In the genomic region with DNA sequence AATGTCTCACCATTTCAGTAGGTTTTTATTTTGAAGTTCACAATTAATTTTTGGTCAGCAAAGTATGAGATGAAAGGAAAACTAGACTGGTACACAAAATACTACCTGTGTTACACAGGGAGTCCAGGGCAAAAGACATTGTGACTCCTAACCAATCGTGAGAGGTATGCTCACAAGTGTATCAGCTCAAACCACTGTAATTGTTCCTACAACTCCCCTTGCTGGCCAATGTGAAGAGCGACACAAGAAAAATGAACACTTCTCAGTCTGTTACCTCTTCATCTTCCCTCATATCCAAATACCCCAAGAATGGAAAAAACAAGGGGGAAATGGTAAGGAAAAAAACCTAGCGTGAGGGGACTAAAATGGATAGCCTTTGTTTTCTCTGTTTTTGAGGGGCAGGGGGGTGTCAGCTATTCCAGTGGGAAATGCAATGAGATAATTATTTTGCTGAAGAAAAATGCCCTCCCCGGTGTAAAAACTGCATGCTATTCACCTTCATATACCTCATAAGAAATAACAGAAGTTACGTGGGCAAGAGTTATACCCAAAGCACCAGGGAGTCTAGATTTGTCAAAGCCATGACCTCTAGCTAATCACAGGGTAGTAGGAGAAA, we compare ENCODE assay signal across 8 cellular contexts. TPM values are rescaled to one million over a fixed set of nuclear protein-coding genes. Genes with fewer than 3 reads are reported as not detected.
DNase-seq lines count a peak whose midpoint lies in the region; ATAC-seq, FAIRE-seq and TF ChIP-seq lines count a peak whose summit lies in the region.

No MANE protein-coding gene starts in this region.

- H3K36me3 ChIP-seq in HepG2 (replicated peaks in 1 of 2; ENCODE audit: control insufficient read depth in 1 of 2, insufficient read depth in 2 of 2, low read length in 2 of 2) = no peaks in the 10 kb centered on the region

- CTCF ChIA-PET in HepG2 (lab: Yijun Ruan, JAX; ENCODE audit: low intra/inter-chr PET ratio, low total read pairs) = no interaction called here

- no peaks in the 10 kb centered on the region; a peak in 1 of 5 replicates for H3K27me3 ChIP-seq in HepG2 (ENCODE audit: control insufficient read depth in 1 of 2, insufficient read depth in 2 of 2, low read length in 2 of 2)

- intact Hi-C loops in HepG2 (cut with micrococcal nuclease; ENCODE audit: unreplicated experiment) = loop anchor here (1.0 kb wide), 1 partner anchor 168 kb away; no protein-coding TSS in a partner anchor
- intact Hi-C loops in posterior vena cava (cut with DNase I) = no loop called here

- H3K4me2 ChIP-seq in HepG2 (ENCODE audit: low read depth, low read length) = no peak overlapping the region

- no peak overlapping the region for H3K4me3 ChIP-seq in HepG2 (replicated peaks in 1 of 3; ENCODE audit: insufficient read depth in 1 of 3, low read depth in 2 of 3, low read length in 3 of 3)

- no peaks in the 10 kb centered on the region for H3K79me2 ChIP-seq in HepG2 (ENCODE audit: insufficient read depth, low read length)

- no peak overlapping the region for H2AFZ ChIP-seq in HepG2 (ENCODE audit: low read length)

- H3K9me3 ChIP-seq in HepG2 (ENCODE audit: low read length) = no peaks in the 10 kb centered on the region

- peak; percentile 56 for TF ChIP-seq RAD21 in HepG2 (CRISPR knock-in tag; IDR thresholded peaks at IDR 0.05)

- H4K20me1 ChIP-seq in HepG2 (ENCODE audit: insufficient read depth, low read length) = no peaks in the 10 kb centered on the region

- no TSS peak for BruUV-seq in HepG2 (replicated peaks; lab: Mats Ljungman, UMichigan)

- DNase-seq in AG08395 (ENCODE audit: low spot score) = peak; percentile 45
- no peak for DNase-seq in GM12891 (ENCODE audit: insufficient read length, low spot score)
- peak; percentile 48 to 84 for DNase-seq in NCI-H2081 (lab: John Stamatoyannopoulos, UW)
- DNase-seq in amniotic epithelial cell (ENCODE audit: low read depth) = peak; percentile 75
- peak; percentile 44 for DNase-seq in HepG2 (ENCODE audit: low spot score)
- DNase-seq in NK-92 treated with Interleukin-12 subunit alpha and Interleukin-12 subunit beta, amount 100 ng/mL, for 24 hours (lab: John Stamatoyannopoulos, UW) = no peak
- DNase-seq in posterior vena cava (ENCODE audit: low spot score) = no peak

- TF ChIP-seq POLR2A in GM12891 (IDR thresholded peaks at IDR 0.05; ENCODE audit: low read depth, low read length) = no peak
- TF ChIP-seq POLR2A in HepG2 (IDR thresholded peaks at IDR 0.05; ENCODE audit: insufficient read depth in 1 of 2, low read depth in 2 of 2, low read length in 2 of 2) = no peak

- H3K9ac ChIP-seq in HepG2 (ENCODE audit: insufficient read depth, low read depth, low read length) = no peak overlapping the region

- no peaks in the 10 kb centered on the region for H3K4me1 ChIP-seq in HepG2 (ENCODE audit: insufficient read depth, low read length)

- FAIRE-seq in GM12891 (lab: Jason Lieb, UNC) = peak; percentile 98
- peak; percentile 64 for FAIRE-seq in HepG2 (lab: Jason Lieb, UNC)

- WGBS in HepG2 (ENCODE audit: low lambda C conversion rate) = 10% methylated on average over 5 of the region's 5 CpGs

- TF ChIP-seq EP300 in HepG2 (IDR thresholded peaks at IDR 0.05; ENCODE audit: low read depth in 2 of 2, low read length in 2 of 2) (no peak), HepG2 (CRISPR knock-in tag; IDR thresholded peaks at IDR 0.05; ENCODE audit: borderline replicate concordance) (no peak)

- in situ Hi-C loops in HepG2 (cut with HindIII; ENCODE audit: extremely low pct_ligation_motif_present, low pct_unique_long_range_greater_than_20kb) = no loop called here

- POLR2A ChIA-PET in HepG2 (lab: Yijun Ruan, JAX) = no interaction called here

- peak; percentile 54 for ATAC-seq in HG02852 (IDR thresholded peaks at IDR 0.05; ENCODE audit: unreplicated experiment)
- peak; percentile 88 for ATAC-seq in HepG2

- peak; percentile 79 for TF ChIP-seq CTCF in HepG2 (CRISPR knock-in tag; IDR thresholded peaks at IDR 0.05)

- no peak overlapping the region for H3K27ac ChIP-seq in HepG2 (ENCODE audit: extremely low read length, insufficient read depth, low read length)

TF ChIP-seq in GM12891, 5 proteins besides CTCF, POLR2A, EP300 and RAD21:
- TF ChIP-seq POU2F2 (IDR thresholded peaks at IDR 0.05; ENCODE audit: low read depth, low read length) (no peak), POLR2AphosphoS5 (IDR thresholded peaks at IDR 0.05; ENCODE audit: low read depth, low read length) (no peak)

TF ChIP-seq in HepG2, 621 proteins besides CTCF, POLR2A, EP300 and RAD21 (continues in another document):
- TF ChIP-seq PHB2 (IDR thresholded peaks at IDR 0.05; ENCODE audit: partially characterized antibody) = no peak
- no peak for TF ChIP-seq RBAK (CRISPR knock-in tag; IDR thresholded peaks at IDR 0.05)
- TF ChIP-seq MED1 (CRISPR knock-in tag; IDR thresholded peaks at IDR 0.05) = no peak
- no peak for TF ChIP-seq GFI1 (CRISPR knock-in tag; IDR thresholded peaks at IDR 0.05; ENCODE audit: borderline replicate concordance)
- TF ChIP-seq, protein P1, sequence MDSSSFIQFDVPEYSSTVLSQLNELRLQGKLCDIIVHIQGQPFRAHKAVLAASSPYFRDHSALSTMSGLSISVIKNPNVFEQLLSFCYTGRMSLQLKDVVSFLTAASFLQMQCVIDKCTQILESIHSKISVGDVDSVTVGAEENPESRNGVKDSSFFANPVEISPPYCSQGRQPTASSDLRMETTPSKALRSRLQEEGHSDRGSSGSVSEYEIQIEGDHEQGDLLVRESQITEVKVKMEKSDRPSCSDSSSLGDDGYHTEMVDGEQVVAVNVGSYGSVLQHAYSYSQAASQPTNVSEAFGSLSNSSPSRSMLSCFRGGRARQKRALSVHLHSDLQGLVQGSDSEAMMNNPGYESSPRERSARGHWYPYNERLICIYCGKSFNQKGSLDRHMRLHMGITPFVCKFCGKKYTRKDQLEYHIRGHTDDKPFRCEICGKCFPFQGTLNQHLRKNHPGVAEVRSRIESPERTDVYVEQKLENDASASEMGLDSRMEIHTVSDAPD (CRISPR knock-in tag; IDR thresholded peaks at IDR 0.05) = no peak
- TF ChIP-seq, protein P2, sequence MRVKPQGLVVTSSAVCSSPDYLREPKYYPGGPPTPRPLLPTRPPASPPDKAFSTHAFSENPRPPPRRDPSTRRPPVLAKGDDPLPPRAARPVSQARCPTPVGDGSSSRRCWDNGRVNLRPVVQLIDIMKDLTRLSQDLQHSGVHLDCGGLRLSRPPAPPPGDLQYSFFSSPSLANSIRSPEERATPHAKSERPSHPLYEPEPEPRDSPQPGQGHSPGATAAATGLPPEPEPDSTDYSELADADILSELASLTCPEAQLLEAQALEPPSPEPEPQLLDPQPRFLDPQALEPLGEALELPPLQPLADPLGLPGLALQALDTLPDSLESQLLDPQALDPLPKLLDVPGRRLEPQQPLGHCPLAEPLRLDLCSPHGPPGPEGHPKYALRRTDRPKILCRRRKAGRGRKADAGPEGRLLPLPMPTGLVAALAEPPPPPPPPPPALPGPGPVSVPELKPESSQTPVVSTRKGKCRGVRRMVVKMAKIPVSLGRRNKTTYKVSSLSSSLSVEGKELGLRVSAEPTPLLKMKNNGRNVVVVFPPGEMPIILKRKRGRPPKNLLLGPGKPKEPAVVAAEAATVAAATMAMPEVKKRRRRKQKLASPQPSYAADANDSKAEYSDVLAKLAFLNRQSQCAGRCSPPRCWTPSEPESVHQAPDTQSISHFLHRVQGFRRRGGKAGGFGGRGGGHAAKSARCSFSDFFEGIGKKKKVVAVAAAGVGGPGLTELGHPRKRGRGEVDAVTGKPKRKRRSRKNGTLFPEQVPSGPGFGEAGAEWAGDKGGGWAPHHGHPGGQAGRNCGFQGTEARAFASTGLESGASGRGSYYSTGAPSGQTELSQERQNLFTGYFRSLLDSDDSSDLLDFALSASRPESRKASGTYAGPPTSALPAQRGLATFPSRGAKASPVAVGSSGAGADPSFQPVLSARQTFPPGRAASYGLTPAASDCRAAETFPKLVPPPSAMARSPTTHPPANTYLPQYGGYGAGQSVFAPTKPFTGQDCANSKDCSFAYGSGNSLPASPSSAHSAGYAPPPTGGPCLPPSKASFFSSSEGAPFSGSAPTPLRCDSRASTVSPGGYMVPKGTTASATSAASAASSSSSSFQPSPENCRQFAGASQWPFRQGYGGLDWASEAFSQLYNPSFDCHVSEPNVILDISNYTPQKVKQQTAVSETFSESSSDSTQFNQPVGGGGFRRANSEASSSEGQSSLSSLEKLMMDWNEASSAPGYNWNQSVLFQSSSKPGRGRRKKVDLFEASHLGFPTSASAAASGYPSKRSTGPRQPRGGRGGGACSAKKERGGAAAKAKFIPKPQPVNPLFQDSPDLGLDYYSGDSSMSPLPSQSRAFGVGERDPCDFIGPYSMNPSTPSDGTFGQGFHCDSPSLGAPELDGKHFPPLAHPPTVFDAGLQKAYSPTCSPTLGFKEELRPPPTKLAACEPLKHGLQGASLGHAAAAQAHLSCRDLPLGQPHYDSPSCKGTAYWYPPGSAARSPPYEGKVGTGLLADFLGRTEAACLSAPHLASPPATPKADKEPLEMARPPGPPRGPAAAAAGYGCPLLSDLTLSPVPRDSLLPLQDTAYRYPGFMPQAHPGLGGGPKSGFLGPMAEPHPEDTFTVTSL (CRISPR knock-in tag; IDR thresholded peaks at IDR 0.05; ENCODE audit: borderline replicate concordance) = no peak

RNA-seq across cellular contexts. Expression of a gene that starts 30.6 kb away (rescaled TPM):
- 0.24 TPM for polyA plus RNA-seq in GM12891 (2012; ENCODE audit: low read depth, missing spikeins)
- total RNA-seq in HepG2 (2016; rRNA removed; fragmentation: Illumina TruSeq; extraction: Trizol) (not detected in 2 replicates), posterior vena cava (under 1 TPM; 0.52 to 0.65 TPM)
- not detected in 2 replicates for total RNA-seq in HepG2 (2016; cell fraction: cytosol; rRNA removed; fragmentation: Illumina TruSeq; extraction: Trizol; ENCODE audit: low read depth)
- total RNA-seq in HepG2 (2016; cell fraction: insoluble cytoplasmic fraction; rRNA removed; fragmentation: Illumina TruSeq; extraction: Trizol) = 0.09 and 0.10 TPM in 2 replicates
- total RNA-seq in HepG2 (2016; cell fraction: membrane; rRNA removed; fragmentation: Illumina TruSeq; extraction: Trizol) = 0.09 TPM in 1 of 2 replicates, not detected in the other
- not detected in 2 replicates for total RNA-seq in HepG2 (2016; cell fraction: nucleus; rRNA removed; fragmentation: Illumina TruSeq; extraction: Trizol)
- polyA plus RNA-seq in HepG2 (2011; rRNA removed) = 0.05 and 0.07 TPM in 2 replicates
- 0.04 TPM in 2 replicates for polyA plus RNA-seq in HepG2 (2011; cell fraction: cytosol; rRNA removed)
- 0.05 and 0.14 TPM in 2 replicates for polyA plus RNA-seq in HepG2 (2011; cell fraction: nucleus; rRNA removed)
- 0.12 and 0.21 TPM in 2 replicates for polyA plus RNA-seq in HepG2 (2012)
- polyA plus RNA-seq in HepG2 (2016; cell fraction: cytosol; fragmentation: Illumina TruSeq; extraction: Trizol; ENCODE audit: low read depth) = not detected in 2 replicates
- polyA plus RNA-seq in HepG2 (2016; cell fraction: insoluble cytoplasmic fraction; fragmentation: Illumina TruSeq; extraction: Trizol; ENCODE audit: low read depth) = not detected in 2 replicates
- not detected in 2 replicates for polyA plus RNA-seq in HepG2 (2016; cell fraction: membrane; fragmentation: Illumina TruSeq; extraction: Trizol; ENCODE audit: low read depth)
- polyA plus RNA-seq in HepG2 (2016; cell fraction: nucleus; fragmentation: Illumina TruSeq; extraction: Trizol; ENCODE audit: insufficient read depth, low read depth) = not detected in 2 replicates
- polyA minus RNA-seq in HepG2 (2011; rRNA and poly(A)+ RNA removed; ENCODE audit: low replicate concordance) = 0.08 TPM in 1 of 2 replicates, not detected in the other
- polyA minus RNA-seq in HepG2 (2011; cell fraction: cytosol; rRNA and poly(A)+ RNA removed) = not detected in 2 replicates
- polyA minus RNA-seq in HepG2 (2011; cell fraction: nucleus; rRNA and poly(A)+ RNA removed) = not detected in 2 replicates

Comparison
In these comparisons a context has a peak if more than half of its experiments do, and no peak if none do; other contexts are left out.
1. DNase-seq: peak in AG08395 (single experiment), NCI-H2081 (2 of 2), amniotic epithelial cell (single experiment) and HepG2 (single experiment); none in GM12891 (single experiment), NK-92 treated with Interleukin-12 subunit alpha and Interleukin-12 subunit beta, amount 100 ng/mL, for 24 hours (single experiment) and posterior vena cava (single experiment).